In genomic region chr9:113589890-113590289, GRCh38 we compare ENCODE assay signal across 10 cellular contexts.
DNase-seq lines count a peak whose midpoint lies in the region; ATAC-seq and TF ChIP-seq lines count a peak whose summit lies in the region.
"Had no signal": no experiment of that assay in that cellular context is flagged by ENCODE, and none has a peak within 500 bp of the region (broad histone marks: within the 10 kb centered on the region; RNA-seq: fewer than 3 reads in every experiment).

No MANE protein-coding gene starts in this region.

- peak; percentile 90 for TF ChIP-seq CTCF in foreskin keratinocyte (conservative IDR thresholded peaks at IDR 0.05)

- ATAC-seq in foreskin keratinocyte (no peak), GM19452 (IDR thresholded peaks at IDR 0.05; ENCODE audit: unreplicated experiment) (no peak)

- H3K27me3 Mint-ChIP-seq in T-helper 1 cell treated with Interleukin-12 subunit alpha and Interleukin-12 subunit beta and Interleukin-4 antibody, amounts not matched to agents 30 μg/mL and 1 μg/mL, for 36 hours (ENCODE audit: low read depth) = no peaks in the 10 kb centered on the region
- H3K27me3 Mint-ChIP-seq: memory B cell had no signal

- no peak overlapping the region for H3K4me3 Mint-ChIP-seq in T-helper 1 cell treated with Interleukin-12 subunit alpha and Interleukin-12 subunit beta and Interleukin-4 antibody, amounts not matched to agents 30 μg/mL and 1 μg/mL, for 36 hours
- H3K4me3 Mint-ChIP-seq: memory B cell had no signal

- peaks cover 2% of the 10 kb centered on the region for H3K36me3 Mint-ChIP-seq in T-helper 1 cell treated with Interleukin-12 subunit alpha and Interleukin-12 subunit beta and Interleukin-4 antibody, amounts not matched to agents 30 μg/mL and 1 μg/mL, for 36 hours (ENCODE audit: low read depth)

- no peaks in the 10 kb centered on the region for H3K27me3 ChIP-seq in foreskin keratinocyte

- H3K27ac ChIP-seq in foreskin keratinocyte (no peak overlapping the region), substantia nigra (ENCODE audit: low read depth, low read length, poor library complexity, severe bottlenecking) (peak overlapping the region; percentile 42)
- H3K27ac ChIP-seq: SK-N-MC had no signal

- peaks cover 37% of the 10 kb centered on the region for H3K4me1 Mint-ChIP-seq in T-helper 1 cell treated with Interleukin-12 subunit alpha and Interleukin-12 subunit beta and Interleukin-4 antibody, amounts not matched to agents 30 μg/mL and 1 μg/mL, for 36 hours (ENCODE audit: low read depth)

- DNase-seq in NOMO-1 treated with DMSO at 0.1 percent for 48 hours (lab: John Stamatoyannopoulos, UW; ENCODE audit: unreplicated experiment) = peak; percentile 34
- no peak for DNase-seq in NOMO-1 treated with dmso at 0.1 percent for 144 hours (lab: John Stamatoyannopoulos, UW; ENCODE audit: unreplicated experiment)
- no peak for DNase-seq in foreskin keratinocyte
- DNase-seq in substantia nigra (lab: John Stamatoyannopoulos, UW) = no peak
- DNase-seq in C1 segment of cervical spinal cord (lab: John Stamatoyannopoulos, UW) = no peak
- DNase-seq in cerebellar nuclear complex (lab: John Stamatoyannopoulos, UW) = no peak

- peaks cover 3% of the 10 kb centered on the region for H3K4me1 ChIP-seq in foreskin keratinocyte

- peak overlapping the region; percentile 49 for H3K27ac Mint-ChIP-seq in T-helper 1 cell treated with Interleukin-12 subunit alpha and Interleukin-12 subunit beta and Interleukin-4 antibody, amounts not matched to agents 30 μg/mL and 1 μg/mL, for 36 hours
- H3K27ac Mint-ChIP-seq: memory B cell had no signal

- no peaks in the 10 kb centered on the region for H3K9me3 Mint-ChIP-seq in T-helper 1 cell treated with Interleukin-12 subunit alpha and Interleukin-12 subunit beta and Interleukin-4 antibody, amounts not matched to agents 30 μg/mL and 1 μg/mL, for 36 hours
- H3K9me3 Mint-ChIP-seq: memory B cell had no signal
